3 cellular contexts compared by ENCODE assay signal in genomic region chr1:236685917-236686814, GRCh38.
TF ChIP-seq lines count a peak whose summit lies in the region.

Gene ACTN2, plus strand, starts transcription at chr1:236686499. Its CDS starts 175 bp downstream, at chr1:236686674.

TF ChIP-seq in liver, 16 proteins besides CTCF, POLR2A, EP300 and RAD21:
- TF ChIP-seq RXRA (IDR thresholded peaks at IDR 0.05), result no peak
- no peak for TF ChIP-seq FOXA2 (IDR thresholded peaks at IDR 0.05)
- TF ChIP-seq, protein P1, sequence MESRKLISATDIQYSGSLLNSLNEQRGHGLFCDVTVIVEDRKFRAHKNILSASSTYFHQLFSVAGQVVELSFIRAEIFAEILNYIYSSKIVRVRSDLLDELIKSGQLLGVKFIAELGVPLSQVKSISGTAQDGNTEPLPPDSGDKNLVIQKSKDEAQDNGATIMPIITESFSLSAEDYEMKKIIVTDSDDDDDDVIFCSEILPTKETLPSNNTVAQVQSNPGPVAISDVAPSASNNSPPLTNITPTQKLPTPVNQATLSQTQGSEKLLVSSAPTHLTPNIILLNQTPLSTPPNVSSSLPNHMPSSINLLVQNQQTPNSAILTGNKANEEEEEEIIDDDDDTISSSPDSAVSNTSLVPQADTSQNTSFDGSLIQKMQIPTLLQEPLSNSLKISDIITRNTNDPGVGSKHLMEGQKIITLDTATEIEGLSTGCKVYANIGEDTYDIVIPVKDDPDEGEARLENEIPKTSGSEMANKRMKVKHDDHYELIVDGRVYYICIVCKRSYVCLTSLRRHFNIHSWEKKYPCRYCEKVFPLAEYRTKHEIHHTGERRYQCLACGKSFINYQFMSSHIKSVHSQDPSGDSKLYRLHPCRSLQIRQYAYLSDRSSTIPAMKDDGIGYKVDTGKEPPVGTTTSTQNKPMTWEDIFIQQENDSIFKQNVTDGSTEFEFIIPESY (IDR thresholded peaks at IDR 0.05), result no peak
- no peak for TF ChIP-seq EGR1 (IDR thresholded peaks at IDR 0.05; ENCODE audit: low read depth in 2 of 2)
- no peak for TF ChIP-seq MAX (IDR thresholded peaks at IDR 0.05)
- TF ChIP-seq, protein P2, sequence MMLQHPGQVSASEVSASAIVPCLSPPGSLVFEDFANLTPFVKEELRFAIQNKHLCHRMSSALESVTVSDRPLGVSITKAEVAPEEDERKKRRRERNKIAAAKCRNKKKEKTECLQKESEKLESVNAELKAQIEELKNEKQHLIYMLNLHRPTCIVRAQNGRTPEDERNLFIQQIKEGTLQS (IDR thresholded peaks at IDR 0.05), result no peak
- TF ChIP-seq HNF4G (IDR thresholded peaks at IDR 0.05), result no peak
- no peak for TF ChIP-seq HNF4A (conservative IDR thresholded peaks at IDR 0.05)
- no peak for TF ChIP-seq SP1 (IDR thresholded peaks at IDR 0.05)

TF ChIP-seq in HepG2, 621 proteins besides CTCF, POLR2A, EP300 and RAD21:
- TF ChIP-seq POGZ (CRISPR knock-in tag; IDR thresholded peaks at IDR 0.05), result no peak
- no peak for TF ChIP-seq E2F5 (CRISPR knock-in tag; conservative IDR thresholded peaks at IDR 0.05)
- TF ChIP-seq REL (CRISPR knock-in tag; conservative IDR thresholded peaks at IDR 0.05), result no peak
- TF ChIP-seq MIXL1 (CRISPR knock-in tag; IDR thresholded peaks at IDR 0.05), result no peak
- TF ChIP-seq RORA (CRISPR knock-in tag; IDR thresholded peaks at IDR 0.05), result no peak
- TF ChIP-seq, protein P3, sequence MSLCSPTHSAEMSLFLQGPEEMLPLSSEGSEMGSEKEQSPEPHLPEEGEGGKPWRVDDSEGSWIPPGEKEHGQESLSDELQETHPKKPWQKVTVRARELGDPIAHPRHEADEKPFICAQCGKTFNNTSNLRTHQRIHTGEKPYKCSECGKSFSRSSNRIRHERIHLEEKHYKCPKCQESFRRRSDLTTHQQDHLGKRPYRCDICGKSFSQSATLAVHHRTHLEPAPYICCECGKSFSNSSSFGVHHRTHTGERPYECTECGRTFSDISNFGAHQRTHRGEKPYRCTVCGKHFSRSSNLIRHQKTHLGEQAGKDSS (CRISPR knock-in tag; IDR thresholded peaks at IDR 0.05; ENCODE audit: borderline replicate concordance, low read depth), result no peak
- TF ChIP-seq BHLHE40 (IDR thresholded peaks at IDR 0.05; ENCODE audit: low read length), result no peak
- no peak for TF ChIP-seq MIER2 (CRISPR knock-in tag; IDR thresholded peaks at IDR 0.05)
- no peak for TF ChIP-seq ZNF7 (CRISPR knock-in tag; IDR thresholded peaks at IDR 0.05)
- TF ChIP-seq ZNF660 (CRISPR knock-in tag; IDR thresholded peaks at IDR 0.05; ENCODE audit: borderline replicate concordance, low read depth), result no peak
- no peak for TF ChIP-seq ZNF670 (CRISPR knock-in tag; IDR thresholded peaks at IDR 0.05; ENCODE audit: borderline replicate concordance)
- TF ChIP-seq, protein P4, sequence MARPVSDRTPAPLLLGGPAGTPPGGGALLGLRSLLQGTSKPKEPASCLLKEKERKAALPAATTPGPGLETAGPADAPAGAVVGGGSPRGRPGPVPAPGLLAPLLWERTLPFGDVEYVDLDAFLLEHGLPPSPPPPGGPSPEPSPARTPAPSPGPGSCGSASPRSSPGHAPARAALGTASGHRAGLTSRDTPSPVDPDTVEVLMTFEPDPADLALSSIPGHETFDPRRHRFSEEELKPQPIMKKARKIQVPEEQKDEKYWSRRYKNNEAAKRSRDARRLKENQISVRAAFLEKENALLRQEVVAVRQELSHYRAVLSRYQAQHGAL (CRISPR knock-in tag; IDR thresholded peaks at IDR 0.05; ENCODE audit: not compliant biosample characterization), result no peak
- no peak for TF ChIP-seq ZNF839 (CRISPR knock-in tag; IDR thresholded peaks at IDR 0.05; ENCODE audit: borderline replicate concordance)
- no peak for TF ChIP-seq ZNF563 (CRISPR knock-in tag; IDR thresholded peaks at IDR 0.05)
- TF ChIP-seq ZNF282 (IDR thresholded peaks at IDR 0.05; ENCODE audit: partially characterized antibody), result no peak
- TF ChIP-seq FOXK1 (CRISPR knock-in tag; IDR thresholded peaks at IDR 0.05; ENCODE audit: borderline replicate concordance, low read depth), result no peak
- TF ChIP-seq, protein P5, sequence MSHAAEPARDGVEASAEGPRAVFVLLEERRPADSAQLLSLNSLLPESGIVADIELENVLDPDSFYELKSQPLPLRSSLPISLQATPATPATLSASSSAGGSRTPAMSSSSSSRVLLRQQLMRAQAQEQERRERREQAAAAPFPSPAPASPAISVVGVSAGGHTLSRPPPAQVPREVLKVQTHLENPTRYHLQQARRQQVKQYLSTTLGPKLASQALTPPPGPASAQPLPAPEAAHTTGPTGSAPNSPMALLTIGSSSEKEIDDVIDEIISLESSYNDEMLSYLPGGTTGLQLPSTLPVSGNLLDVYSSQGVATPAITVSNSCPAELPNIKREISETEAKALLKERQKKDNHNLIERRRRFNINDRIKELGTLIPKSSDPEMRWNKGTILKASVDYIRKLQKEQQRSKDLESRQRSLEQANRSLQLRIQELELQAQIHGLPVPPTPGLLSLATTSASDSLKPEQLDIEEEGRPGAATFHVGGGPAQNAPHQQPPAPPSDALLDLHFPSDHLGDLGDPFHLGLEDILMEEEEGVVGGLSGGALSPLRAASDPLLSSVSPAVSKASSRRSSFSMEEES (CRISPR knock-in tag; IDR thresholded peaks at IDR 0.05), result no peak
- no peak for TF ChIP-seq TEAD2 (CRISPR knock-in tag; IDR thresholded peaks at IDR 0.05)
- TF ChIP-seq ZNF34 (CRISPR knock-in tag; IDR thresholded peaks at IDR 0.05; ENCODE audit: borderline replicate concordance), result no peak
- TF ChIP-seq NFIC (IDR thresholded peaks at IDR 0.05; ENCODE audit: low read length), result no peak

TF ChIP-seq in K562, 482 proteins besides CTCF, POLR2A, EP300 and RAD21 (continues in another document):
- TF ChIP-seq UBTF (IDR thresholded peaks at IDR 0.05; ENCODE audit: borderline replicate concordance in 1 of 2, low read depth in 2 of 2, low read length in 2 of 2), result peak in 1 of 2 experiments; percentile 81; a peak in 2 of 4 replicates
- no peak for TF ChIP-seq THAP12 (CRISPR knock-in tag; IDR thresholded peaks at IDR 0.05)
- TF ChIP-seq, protein P6, sequence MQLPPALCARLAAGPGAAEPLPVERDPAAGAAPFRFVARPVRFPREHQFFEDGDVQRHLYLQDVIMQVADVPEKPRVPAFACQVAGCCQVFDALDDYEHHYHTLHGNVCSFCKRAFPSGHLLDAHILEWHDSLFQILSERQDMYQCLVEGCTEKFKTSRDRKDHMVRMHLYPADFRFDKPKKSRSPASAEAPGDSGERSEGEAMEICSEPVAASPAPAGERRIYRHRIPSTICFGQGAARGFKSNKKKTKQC (CRISPR knock-in tag; IDR thresholded peaks at IDR 0.05), result peak; percentile 69; the same call in 1 of the 2 replicates
- 0 out of 2 replicates have a peak, but pooled peaks have one; percentile 2 for TF ChIP-seq THRAP3 (IDR thresholded peaks at IDR 0.05; ENCODE audit: borderline replicate concordance)
- TF ChIP-seq VEZF1 (CRISPR knock-in tag; IDR thresholded peaks at IDR 0.05), result peak; percentile 91
- TF ChIP-seq ZFX (CRISPR knock-in tag; IDR thresholded peaks at IDR 0.05), result peak; percentile 45
- TF ChIP-seq CHD2 (IDR thresholded peaks at IDR 0.05; ENCODE audit: low read depth, low read length), result no peak
- TF ChIP-seq, protein P7, sequence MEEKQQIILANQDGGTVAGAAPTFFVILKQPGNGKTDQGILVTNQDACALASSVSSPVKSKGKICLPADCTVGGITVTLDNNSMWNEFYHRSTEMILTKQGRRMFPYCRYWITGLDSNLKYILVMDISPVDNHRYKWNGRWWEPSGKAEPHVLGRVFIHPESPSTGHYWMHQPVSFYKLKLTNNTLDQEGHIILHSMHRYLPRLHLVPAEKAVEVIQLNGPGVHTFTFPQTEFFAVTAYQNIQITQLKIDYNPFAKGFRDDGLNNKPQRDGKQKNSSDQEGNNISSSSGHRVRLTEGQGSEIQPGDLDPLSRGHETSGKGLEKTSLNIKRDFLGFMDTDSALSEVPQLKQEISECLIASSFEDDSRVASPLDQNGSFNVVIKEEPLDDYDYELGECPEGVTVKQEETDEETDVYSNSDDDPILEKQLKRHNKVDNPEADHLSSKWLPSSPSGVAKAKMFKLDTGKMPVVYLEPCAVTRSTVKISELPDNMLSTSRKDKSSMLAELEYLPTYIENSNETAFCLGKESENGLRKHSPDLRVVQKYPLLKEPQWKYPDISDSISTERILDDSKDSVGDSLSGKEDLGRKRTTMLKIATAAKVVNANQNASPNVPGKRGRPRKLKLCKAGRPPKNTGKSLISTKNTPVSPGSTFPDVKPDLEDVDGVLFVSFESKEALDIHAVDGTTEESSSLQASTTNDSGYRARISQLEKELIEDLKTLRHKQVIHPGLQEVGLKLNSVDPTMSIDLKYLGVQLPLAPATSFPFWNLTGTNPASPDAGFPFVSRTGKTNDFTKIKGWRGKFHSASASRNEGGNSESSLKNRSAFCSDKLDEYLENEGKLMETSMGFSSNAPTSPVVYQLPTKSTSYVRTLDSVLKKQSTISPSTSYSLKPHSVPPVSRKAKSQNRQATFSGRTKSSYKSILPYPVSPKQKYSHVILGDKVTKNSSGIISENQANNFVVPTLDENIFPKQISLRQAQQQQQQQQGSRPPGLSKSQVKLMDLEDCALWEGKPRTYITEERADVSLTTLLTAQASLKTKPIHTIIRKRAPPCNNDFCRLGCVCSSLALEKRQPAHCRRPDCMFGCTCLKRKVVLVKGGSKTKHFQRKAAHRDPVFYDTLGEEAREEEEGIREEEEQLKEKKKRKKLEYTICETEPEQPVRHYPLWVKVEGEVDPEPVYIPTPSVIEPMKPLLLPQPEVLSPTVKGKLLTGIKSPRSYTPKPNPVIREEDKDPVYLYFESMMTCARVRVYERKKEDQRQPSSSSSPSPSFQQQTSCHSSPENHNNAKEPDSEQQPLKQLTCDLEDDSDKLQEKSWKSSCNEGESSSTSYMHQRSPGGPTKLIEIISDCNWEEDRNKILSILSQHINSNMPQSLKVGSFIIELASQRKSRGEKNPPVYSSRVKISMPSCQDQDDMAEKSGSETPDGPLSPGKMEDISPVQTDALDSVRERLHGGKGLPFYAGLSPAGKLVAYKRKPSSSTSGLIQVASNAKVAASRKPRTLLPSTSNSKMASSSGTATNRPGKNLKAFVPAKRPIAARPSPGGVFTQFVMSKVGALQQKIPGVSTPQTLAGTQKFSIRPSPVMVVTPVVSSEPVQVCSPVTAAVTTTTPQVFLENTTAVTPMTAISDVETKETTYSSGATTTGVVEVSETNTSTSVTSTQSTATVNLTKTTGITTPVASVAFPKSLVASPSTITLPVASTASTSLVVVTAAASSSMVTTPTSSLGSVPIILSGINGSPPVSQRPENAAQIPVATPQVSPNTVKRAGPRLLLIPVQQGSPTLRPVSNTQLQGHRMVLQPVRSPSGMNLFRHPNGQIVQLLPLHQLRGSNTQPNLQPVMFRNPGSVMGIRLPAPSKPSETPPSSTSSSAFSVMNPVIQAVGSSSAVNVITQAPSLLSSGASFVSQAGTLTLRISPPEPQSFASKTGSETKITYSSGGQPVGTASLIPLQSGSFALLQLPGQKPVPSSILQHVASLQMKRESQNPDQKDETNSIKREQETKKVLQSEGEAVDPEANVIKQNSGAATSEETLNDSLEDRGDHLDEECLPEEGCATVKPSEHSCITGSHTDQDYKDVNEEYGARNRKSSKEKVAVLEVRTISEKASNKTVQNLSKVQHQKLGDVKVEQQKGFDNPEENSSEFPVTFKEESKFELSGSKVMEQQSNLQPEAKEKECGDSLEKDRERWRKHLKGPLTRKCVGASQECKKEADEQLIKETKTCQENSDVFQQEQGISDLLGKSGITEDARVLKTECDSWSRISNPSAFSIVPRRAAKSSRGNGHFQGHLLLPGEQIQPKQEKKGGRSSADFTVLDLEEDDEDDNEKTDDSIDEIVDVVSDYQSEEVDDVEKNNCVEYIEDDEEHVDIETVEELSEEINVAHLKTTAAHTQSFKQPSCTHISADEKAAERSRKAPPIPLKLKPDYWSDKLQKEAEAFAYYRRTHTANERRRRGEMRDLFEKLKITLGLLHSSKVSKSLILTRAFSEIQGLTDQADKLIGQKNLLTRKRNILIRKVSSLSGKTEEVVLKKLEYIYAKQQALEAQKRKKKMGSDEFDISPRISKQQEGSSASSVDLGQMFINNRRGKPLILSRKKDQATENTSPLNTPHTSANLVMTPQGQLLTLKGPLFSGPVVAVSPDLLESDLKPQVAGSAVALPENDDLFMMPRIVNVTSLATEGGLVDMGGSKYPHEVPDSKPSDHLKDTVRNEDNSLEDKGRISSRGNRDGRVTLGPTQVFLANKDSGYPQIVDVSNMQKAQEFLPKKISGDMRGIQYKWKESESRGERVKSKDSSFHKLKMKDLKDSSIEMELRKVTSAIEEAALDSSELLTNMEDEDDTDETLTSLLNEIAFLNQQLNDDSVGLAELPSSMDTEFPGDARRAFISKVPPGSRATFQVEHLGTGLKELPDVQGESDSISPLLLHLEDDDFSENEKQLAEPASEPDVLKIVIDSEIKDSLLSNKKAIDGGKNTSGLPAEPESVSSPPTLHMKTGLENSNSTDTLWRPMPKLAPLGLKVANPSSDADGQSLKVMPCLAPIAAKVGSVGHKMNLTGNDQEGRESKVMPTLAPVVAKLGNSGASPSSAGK (IDR thresholded peaks at IDR 0.05), result peak; percentile 81
